In genomic region chr12:10771132-10771733, GRCh38 we compare ENCODE assay signal across 9 cellular contexts. TPM values are rescaled to one million over a fixed set of nuclear protein-coding genes. Genes with fewer than 3 reads are reported as not detected.
DNase-seq lines count a peak whose midpoint lies in the region; ATAC-seq, FAIRE-seq and TF ChIP-seq lines count a peak whose summit lies in the region.
"Had no signal": no experiment of that assay in that cellular context is flagged by ENCODE, and none has a peak within 500 bp of the region (broad histone marks: within the 10 kb centered on the region; RNA-seq: fewer than 3 reads in every experiment).

No MANE protein-coding gene starts in this region.

- H3K27ac ChIP-seq in DOHH2 (ENCODE audit: low read depth, low read length) = no peak overlapping the region
- H3K27ac ChIP-seq in astrocyte (ENCODE audit: low read depth, low read length) = no peak overlapping the region
- H3K27ac ChIP-seq in keratinocyte (ENCODE audit: control insufficient read depth, insufficient read depth, low read length) = no peak overlapping the region
- H3K27ac ChIP-seq in uterus = no peak overlapping the region

- no peak for TF ChIP-seq POLR2A in uterus (IDR thresholded peaks at IDR 0.05)

- H3K9me3 ChIP-seq in DOHH2 (ENCODE audit: control insufficient read depth, insufficient read depth, low read length) (no peaks in the 10 kb centered on the region), astrocyte (ENCODE audit: insufficient read depth, low read depth, low read length) (no peaks in the 10 kb centered on the region), keratinocyte (ENCODE audit: control insufficient read depth, low read depth, low read length) (no peaks in the 10 kb centered on the region), uterus (no peaks in the 10 kb centered on the region)

- no peaks in the 10 kb centered on the region for H3K4me1 Mint-ChIP-seq in astrocyte (ENCODE audit: low read depth, unreplicated experiment)
- H3K4me1 Mint-ChIP-seq: T-cell had no signal

- H3K79me2 ChIP-seq in DOHH2 (ENCODE audit: control insufficient read depth, low read length) (no peaks in the 10 kb centered on the region), astrocyte (ENCODE audit: insufficient read depth, low read length) (no peaks in the 10 kb centered on the region), keratinocyte (ENCODE audit: control insufficient read depth, insufficient read depth, low read length) (no peaks in the 10 kb centered on the region)

- peak; percentile 62 for DNase-seq in LoVo (ENCODE audit: low spot score)
- peak; percentile 10 for DNase-seq in astrocyte (ENCODE audit: low read depth)
- no peak for DNase-seq in keratinocyte (ENCODE audit: low read depth, low spot score)
- no peak for DNase-seq in uterus
- no peak for DNase-seq in NCI-H2196 (lab: John Stamatoyannopoulos, UW; ENCODE audit: unreplicated experiment)

- H3K4me3 Mint-ChIP-seq in astrocyte (ENCODE audit: unreplicated experiment) = no peak overlapping the region
- H3K4me3 Mint-ChIP-seq: T-cell had no signal

- H3K4me2 ChIP-seq in DOHH2 (ENCODE audit: low read length) = no peak overlapping the region
- no peak overlapping the region for H3K4me2 ChIP-seq in astrocyte (ENCODE audit: low read length)
- no peak overlapping the region for H3K4me2 ChIP-seq in keratinocyte (ENCODE audit: control insufficient read depth, extremely low read depth, insufficient read depth, low read depth, low read length)

- H3K4me3 ChIP-seq in DOHH2 (ENCODE audit: low read length) (no peak overlapping the region), astrocyte (ENCODE audit: insufficient read depth, low read depth, low read length) (no peak overlapping the region), keratinocyte (ENCODE audit: control insufficient read depth in 2 of 3, extremely low read depth in 1 of 3, insufficient read depth in 2 of 3, low read depth in 1 of 3, low read length in 3 of 3) (no peak overlapping the region), uterus (no peak overlapping the region)

- FAIRE-seq in astrocyte (lab: Jason Lieb, UNC) = peak; percentile 66
- no peak for FAIRE-seq in keratinocyte (lab: Jason Lieb, UNC)

- H2AFZ ChIP-seq in astrocyte (ENCODE audit: low read depth, low read length) (no peak overlapping the region), keratinocyte (ENCODE audit: control insufficient read depth, low read length) (no peak overlapping the region)

- peaks cover 17% of the 10 kb centered on the region for H3K27me3 Mint-ChIP-seq in astrocyte (ENCODE audit: low read depth, unreplicated experiment)

- no peaks in the 10 kb centered on the region for H3K9me2 ChIP-seq in DOHH2 (replicated peaks; ENCODE audit: control insufficient read depth, low read length)

- H3F3A ChIP-seq in DOHH2 (ENCODE audit: control insufficient read depth, insufficient read depth) = no peaks in the 10 kb centered on the region

- H3K36me3 ChIP-seq in DOHH2 (ENCODE audit: control insufficient read depth, low read length) = no peaks in the 10 kb centered on the region
- H3K36me3 ChIP-seq in astrocyte (ENCODE audit: insufficient read depth, low read length) = no peaks in the 10 kb centered on the region
- H3K36me3 ChIP-seq in keratinocyte (ENCODE audit: control insufficient read depth in 2 of 2, extremely low read depth in 1 of 2, insufficient read depth in 2 of 2, low read length in 2 of 2) = no peaks in the 10 kb centered on the region
- no peaks in the 10 kb centered on the region for H3K36me3 ChIP-seq in uterus

- no peaks in the 10 kb centered on the region for H3K9me1 ChIP-seq in keratinocyte (ENCODE audit: control insufficient read depth, extremely low read depth, insufficient read depth, low read length)

- H3K9me3 Mint-ChIP-seq in astrocyte (ENCODE audit: unreplicated experiment) = no peaks in the 10 kb centered on the region
- H3K9me3 Mint-ChIP-seq: T-cell had no signal

- no peak overlapping the region for H3K9ac ChIP-seq in astrocyte (ENCODE audit: low read length)
- H3K9ac ChIP-seq in keratinocyte (ENCODE audit: control insufficient read depth, extremely low read depth, insufficient read depth, low read length) = no peak overlapping the region

- TF ChIP-seq CTCF in DOHH2 (IDR thresholded peaks at IDR 0.05; ENCODE audit: low read depth, low read length, poor library complexity, severe bottlenecking) = peak; percentile 44
- peak; percentile 68 for TF ChIP-seq CTCF in astrocyte (IDR thresholded peaks at IDR 0.05; ENCODE audit: insufficient read depth, low read depth, low read length)
- peak in 2 of 3 experiments; percentile 41 to 52 for TF ChIP-seq CTCF in keratinocyte (optimal IDR thresholded peaks at IDR 0.05 in 1 of 3, IDR thresholded peaks at IDR 0.05 in 1 of 3, conservative IDR thresholded peaks at IDR 0.05 in 1 of 3; ENCODE audit: extremely low read depth in 1 of 3, insufficient read depth in 2 of 3, low read length in 3 of 3)
- peak; percentile 52 to 72 (median 62) for TF ChIP-seq CTCF in uterus (IDR thresholded peaks at IDR 0.05)

- H3K27ac Mint-ChIP-seq in astrocyte (ENCODE audit: unreplicated experiment) = no peak overlapping the region
- H3K27ac Mint-ChIP-seq: T-cell had no signal

- no peaks in the 10 kb centered on the region for H3K36me3 Mint-ChIP-seq in astrocyte (ENCODE audit: low read depth, unreplicated experiment)
- H3K36me3 Mint-ChIP-seq: T-cell had no signal

- dilution Hi-C loops in keratinocyte (cut with MboI; ENCODE audit: extremely low pct_ligation_motif_present, low sequenced_read_pairs) = no loop called here

- ATAC-seq in HG02938 (IDR thresholded peaks at IDR 0.05; ENCODE audit: unreplicated experiment) = no peak
- ATAC-seq in GM21528 (IDR thresholded peaks at IDR 0.05; ENCODE audit: low FRiP score, unreplicated experiment) = no peak

- no peaks in the 10 kb centered on the region for H4K20me1 ChIP-seq in DOHH2 (ENCODE audit: control insufficient read depth, insufficient read depth, low read depth, low read length)
- no peaks in the 10 kb centered on the region for H4K20me1 ChIP-seq in astrocyte (ENCODE audit: insufficient read depth, low read length)
- no peaks in the 10 kb centered on the region for H4K20me1 ChIP-seq in keratinocyte (ENCODE audit: control insufficient read depth, extremely low read depth, insufficient read depth, low read length)

- intact Hi-C loops in uterus (cut with DNase I; ENCODE audit: low total_unique reads) = loop anchor here (10.0 kb wide), 1 partner anchor 714 kb away; no protein-coding TSS in a partner anchor

- H3K27me3 ChIP-seq in DOHH2 (ENCODE audit: control insufficient read depth, low read length) = peaks cover 30% of the 10 kb centered on the region
- H3K27me3 ChIP-seq in astrocyte (ENCODE audit: insufficient read depth, low read length) = peaks cover 37% of the 10 kb centered on the region
- peaks cover 41% of the 10 kb centered on the region for H3K27me3 ChIP-seq in keratinocyte (ENCODE audit: control insufficient read depth, extremely low read depth, insufficient read depth, low read length)
- no peaks in the 10 kb centered on the region for H3K27me3 ChIP-seq in uterus

- H3K4me1 ChIP-seq in DOHH2 (ENCODE audit: control insufficient read depth, low read length) = no peaks in the 10 kb centered on the region
- no peaks in the 10 kb centered on the region for H3K4me1 ChIP-seq in astrocyte (ENCODE audit: insufficient read depth, low read length)
- no peaks in the 10 kb centered on the region for H3K4me1 ChIP-seq in keratinocyte (ENCODE audit: control insufficient read depth, extremely low read depth, insufficient read depth, low read length)
- H3K4me1 ChIP-seq in uterus = no peaks in the 10 kb centered on the region

RNA-seq across cellular contexts. Expression of gene TAS2R7, which starts 31.2 kb away (rescaled TPM):
- total RNA-seq in astrocyte (not detected in 2 replicates), uterus (under 1 TPM in 1 of 4 donors, not detected in 3; 0.28 TPM)
- not detected in 3 replicates for polyA plus RNA-seq in keratinocyte
- polyA plus RNA-seq in keratinocyte (2011; ENCODE audit: low read depth) = not detected
- not detected in 2 replicates for polyA plus RNA-seq in keratinocyte (2011; cell fraction: cytosol; rRNA removed)
- polyA plus RNA-seq in keratinocyte (2011; cell fraction: nucleus; rRNA removed) = 0.23 TPM in 1 of 2 replicates, not detected in the other
- polyA plus RNA-seq in keratinocyte (2012; ENCODE audit: low replicate concordance) = not detected in 2 replicates
- 0.49 TPM in 1 of 3 replicates, not detected in the others for polyA minus RNA-seq in keratinocyte
- not detected for polyA minus RNA-seq in keratinocyte (2011; cell fraction: cytosol; rRNA and poly(A)+ RNA removed)
- 0.84 and 2.1 TPM in 2 replicates for polyA minus RNA-seq in keratinocyte (2011; cell fraction: nucleus; rRNA and poly(A)+ RNA removed)
- total RNA-seq: T-cell had no signal

RNA-seq across cellular contexts. Expression of gene TAS2R8, which starts 35.9 kb away (rescaled TPM):
- total RNA-seq in astrocyte (not detected in 2 replicates), uterus (under 1 TPM in 1 of 4 donors, not detected in 3; 0.49 TPM)
- polyA plus RNA-seq in keratinocyte = not detected in 3 replicates
- polyA plus RNA-seq in keratinocyte (2011; ENCODE audit: low read depth) = not detected
- not detected in 2 replicates for polyA plus RNA-seq in keratinocyte (2011; cell fraction: cytosol; rRNA removed)
- polyA plus RNA-seq in keratinocyte (2011; cell fraction: nucleus; rRNA removed) = 0.15 TPM in 2 replicates
- polyA plus RNA-seq in keratinocyte (2012; ENCODE audit: low replicate concordance) = not detected in 2 replicates
- 0.32 TPM in 1 of 3 replicates, not detected in the others for polyA minus RNA-seq in keratinocyte
- not detected for polyA minus RNA-seq in keratinocyte (2011; cell fraction: cytosol; rRNA and poly(A)+ RNA removed)
- polyA minus RNA-seq in keratinocyte (2011; cell fraction: nucleus; rRNA and poly(A)+ RNA removed) = 0.63 and 2.1 TPM in 2 replicates
- total RNA-seq: T-cell had no signal

RNA-seq across cellular contexts. Expression of gene TAS2R9, which starts 38.7 kb away (rescaled TPM):
- total RNA-seq in astrocyte (not detected in 2 replicates), uterus (under 1 TPM in 1 of 4 donors, not detected in 3; 0.28 TPM)
- not detected in 3 replicates for polyA plus RNA-seq in keratinocyte
- polyA plus RNA-seq in keratinocyte (2011; ENCODE audit: low read depth) = not detected
- not detected in 2 replicates for polyA plus RNA-seq in keratinocyte (2011; cell fraction: cytosol; rRNA removed)
- 0.19 and 0.37 TPM in 2 replicates for polyA plus RNA-seq in keratinocyte (2011; cell fraction: nucleus; rRNA removed)
- polyA plus RNA-seq in keratinocyte (2012; ENCODE audit: low replicate concordance) = not detected in 2 replicates
- polyA minus RNA-seq in keratinocyte = 0.32 to 0.43 TPM in 2 of 3 replicates, not detected in the other
- polyA minus RNA-seq in keratinocyte (2011; cell fraction: cytosol; rRNA and poly(A)+ RNA removed) = not detected
- polyA minus RNA-seq in keratinocyte (2011; cell fraction: nucleus; rRNA and poly(A)+ RNA removed) = 1.2 and 4.1 TPM in 2 replicates
- total RNA-seq: T-cell had no signal

RNA-seq across cellular contexts. Expression of gene YBX3, which starts 48.1 kb away (rescaled TPM):
- total RNA-seq in astrocyte (452 and 527 TPM in 2 replicates), uterus (100 to 1,000 TPM in 3 of 4 donors, 10 to 100 TPM in 1; 49.4 to 372 (median 216) TPM)
- polyA plus RNA-seq in keratinocyte = 127 to 367 TPM (median 170 TPM) in 3 replicates
- 818 TPM for polyA plus RNA-seq in keratinocyte (2011; ENCODE audit: low read depth)
- polyA plus RNA-seq in keratinocyte (2011; cell fraction: cytosol; rRNA removed) = 244 and 286 TPM in 2 replicates
- 205 and 230 TPM in 2 replicates for polyA plus RNA-seq in keratinocyte (2011; cell fraction: nucleus; rRNA removed)
- 298 and 511 TPM in 2 replicates for polyA plus RNA-seq in keratinocyte (2012; ENCODE audit: low replicate concordance)
- polyA minus RNA-seq in keratinocyte = 135 to 368 TPM (median 136 TPM) in 3 replicates
- polyA minus RNA-seq in keratinocyte (2011; cell fraction: cytosol; rRNA and poly(A)+ RNA removed) = 140 TPM
- 73.4 and 76.4 TPM in 2 replicates for polyA minus RNA-seq in keratinocyte (2011; cell fraction: nucleus; rRNA and poly(A)+ RNA removed)

RNA-seq across cellular contexts. Expression of gene TAS2R10, which starts 54.9 kb away (rescaled TPM):
- total RNA-seq in astrocyte (0.27 and 0.29 TPM in 2 replicates), uterus (1 to 10 TPM in 2 of 4 donors, not detected in 2; 2.3 to 5.2 TPM)
- 0.10 to 0.22 TPM in 2 of 3 replicates, not detected in the other for polyA plus RNA-seq in keratinocyte
- polyA plus RNA-seq in keratinocyte (2011; ENCODE audit: low read depth) = not detected
- polyA plus RNA-seq in keratinocyte (2011; cell fraction: cytosol; rRNA removed) = not detected in 2 replicates
- polyA plus RNA-seq in keratinocyte (2011; cell fraction: nucleus; rRNA removed) = 0.65 and 0.85 TPM in 2 replicates
- not detected in 2 replicates for polyA plus RNA-seq in keratinocyte (2012; ENCODE audit: low replicate concordance)
- polyA minus RNA-seq in keratinocyte = 0.23 to 0.99 TPM in 2 of 3 replicates, not detected in the other
- polyA minus RNA-seq in keratinocyte (2011; cell fraction: cytosol; rRNA and poly(A)+ RNA removed) = not detected
- polyA minus RNA-seq in keratinocyte (2011; cell fraction: nucleus; rRNA and poly(A)+ RNA removed) = 0.74 and 2.2 TPM in 2 replicates

Comparison
In these comparisons a context has a peak if more than half of its experiments do, and no peak if none do; other contexts are left out.
1. DNase-seq: peak in LoVo (single experiment) and astrocyte (single experiment); none in keratinocyte (single experiment), uterus (0 of 2) and NCI-H2196 (single experiment).
2. Peak in every context shown above with its lines, with median percentiles within 50 percentile points of each other: CTCF ChIP-seq.